In the genomic region with DNA sequence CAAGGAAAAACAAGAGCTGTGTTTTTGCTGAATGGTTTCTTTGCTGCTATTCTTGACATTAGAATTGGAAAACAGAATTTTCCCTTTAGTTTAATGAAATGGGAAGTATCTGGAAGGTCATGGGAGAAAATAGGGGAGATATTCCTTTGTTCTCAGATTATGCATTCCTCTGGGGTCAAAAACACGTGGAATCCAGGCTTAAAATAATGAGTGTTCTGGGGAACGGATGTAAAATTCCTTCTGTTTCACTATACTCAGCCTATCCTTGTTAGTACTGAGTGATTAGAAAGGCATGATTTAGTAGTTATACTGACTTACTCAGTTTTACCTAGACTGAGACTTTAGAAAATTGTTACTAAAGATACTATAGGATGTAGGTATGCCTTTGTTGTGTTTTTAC, we compare ENCODE assay signal across 20 cellular contexts.
DNase-seq lines count a peak whose midpoint lies in the region; ATAC-seq and TF ChIP-seq lines count a peak whose summit lies in the region.
"Had no signal": no experiment of that assay in that cellular context is flagged by ENCODE, and none has a peak within 500 bp of the region (broad histone marks: within the 10 kb centered on the region; RNA-seq: fewer than 3 reads in every experiment).

No MANE protein-coding gene starts in this region.

- no peaks in the 10 kb centered on the region for H3K9me3 Mint-ChIP-seq in nephron progenitor cell
- H3K9me3 Mint-ChIP-seq in naive thymus-derived CD4-positive, alpha-beta T cell = no peaks in the 10 kb centered on the region
- H3K9me3 Mint-ChIP-seq: GM23338 had no signal

- POLR2A ChIA-PET in naive thymus-derived CD4-positive, alpha-beta T cell (lab: Charles Lee) = no interaction called here

- no peak for TF ChIP-seq CTCF in esophagus muscularis mucosa (IDR thresholded peaks at IDR 0.05)
- TF ChIP-seq CTCF in nephron progenitor cell (IDR thresholded peaks at IDR 0.05) = no peak
- no peak for TF ChIP-seq CTCF in tibial artery (IDR thresholded peaks at IDR 0.05)

- H3K27ac ChIP-seq in esophagus muscularis mucosa (replicated peaks in 1 of 4) = peak overlapping the region; percentile 87 to 93 (median 88)
- H3K27ac ChIP-seq in tibial artery = peak overlapping the region; percentile 2 to 71
- no peak overlapping the region for H3K27ac ChIP-seq in naive thymus-derived CD4-positive, alpha-beta T cell (ENCODE audit: low read depth, low read length)
- H3K27ac ChIP-seq: Peyer's patch had no signal

- ATAC-seq in HG02678 (IDR thresholded peaks at IDR 0.05; ENCODE audit: unreplicated experiment) (no peak), GM19328 (IDR thresholded peaks at IDR 0.05; ENCODE audit: unreplicated experiment) (no peak)
- no peak for ATAC-seq in naive thymus-derived CD4-positive, alpha-beta T cell
- ATAC-seq: GM23338, HCT116, Right ventricle myocardium inferior had no signal

- no peak for TF ChIP-seq EP300 in esophagus muscularis mucosa (IDR thresholded peaks at IDR 0.05)

- CTCF ChIA-PET in naive thymus-derived CD4-positive, alpha-beta T cell (lab: Charles Lee) = no interaction called here

- H3K36me3 ChIP-seq in esophagus muscularis mucosa (no peaks in the 10 kb centered on the region), tibial artery (no peaks in the 10 kb centered on the region)
- H3K36me3 ChIP-seq in naive thymus-derived CD4-positive, alpha-beta T cell (ENCODE audit: control insufficient read depth in 2 of 3, insufficient read depth in 3 of 3, low read length in 3 of 3) = no peaks in the 10 kb centered on the region
- H3K36me3 ChIP-seq: Peyer's patch had no signal

- no peaks in the 10 kb centered on the region for H3K27me3 Mint-ChIP-seq in nephron progenitor cell (ENCODE audit: low read depth, poor library complexity)
- H3K27me3 Mint-ChIP-seq in naive thymus-derived CD4-positive, alpha-beta T cell = peaks cover 0 to 12% (median 0%) of the 10 kb centered on the region in 5 donors

- no peak overlapping the region for H3K4me3 Mint-ChIP-seq in nephron progenitor cell
- no peak overlapping the region for H3K4me3 Mint-ChIP-seq in naive thymus-derived CD4-positive, alpha-beta T cell
- H3K4me3 Mint-ChIP-seq: CD14-positive monocyte, GM23338 had no signal

- peak overlapping the region; percentile 61 for H3K27ac Mint-ChIP-seq in nephron progenitor cell
- no peak overlapping the region for H3K27ac Mint-ChIP-seq in naive thymus-derived CD4-positive, alpha-beta T cell
- H3K27ac Mint-ChIP-seq: CD14-positive monocyte, GM23338 had no signal

- H3K36me3 Mint-ChIP-seq in nephron progenitor cell (ENCODE audit: low read depth) = peaks cover 22% of the 10 kb centered on the region
- peaks cover 0 to 1% (median 0%) of the 10 kb centered on the region in 5 donors for H3K36me3 Mint-ChIP-seq in naive thymus-derived CD4-positive, alpha-beta T cell

- H3K4me1 ChIP-seq in esophagus muscularis mucosa (peaks cover 54 to 97% (median 85%) of the 10 kb centered on the region in 4 donors), tibial artery (peaks cover 0 to 90% (median 48%) of the 10 kb centered on the region in 4 donors)
- H3K4me1 ChIP-seq in naive thymus-derived CD4-positive, alpha-beta T cell (ENCODE audit: control insufficient read depth in 2 of 2, insufficient read depth in 2 of 2, low read length in 2 of 2) = no peaks in the 10 kb centered on the region

- intact Hi-C loops in esophagus muscularis mucosa (cut with DNase I) (no loop called here), tibial artery (cut with DNase I; ENCODE audit: low total_unique reads) (no loop called here)
- intact Hi-C loops in naive thymus-derived CD4-positive, alpha-beta T cell (cut with micrococcal nuclease) = no loop called here

- no peak for TF ChIP-seq POLR2A in esophagus muscularis mucosa (IDR thresholded peaks at IDR 0.05; ENCODE audit: low read depth)

- DNase-seq in amniotic epithelial cell (ENCODE audit: low read depth) = peak; percentile 44
- no peak for DNase-seq in esophagus muscularis mucosa (ENCODE audit: extremely low spot score)
- DNase-seq in nephron progenitor cell = no peak
- no peak for DNase-seq in tibial artery
- no peak for DNase-seq in naive thymus-derived CD4-positive, alpha-beta T cell
- DNase-seq: DND-41; GF-D8; KBM-7; NCI-H1105; NCI-H1694; NCI-H2081 treated with DMSO at 0.1 percent for 48 hours; NCI-H748 treated with DMSO at 0.1 percent for 48 hours; NK-92 treated with Interleukin-12 subunit alpha and Interleukin-12 subunit beta, amount 100 ng/mL, for 24 hours; Peyer's patch had no signal

- H3K27me3 ChIP-seq in esophagus muscularis mucosa = no peaks in the 10 kb centered on the region
- H3K27me3 ChIP-seq in tibial artery = no peaks in the 10 kb centered on the region
- H3K27me3 ChIP-seq in naive thymus-derived CD4-positive, alpha-beta T cell (ENCODE audit: control insufficient read depth in 2 of 2, insufficient read depth in 2 of 2, low read length in 2 of 2) = no peaks in the 10 kb centered on the region
- H3K27me3 ChIP-seq: Peyer's patch had no signal

- H3K9me3 ChIP-seq in esophagus muscularis mucosa (no peaks in the 10 kb centered on the region), tibial artery (no peaks in the 10 kb centered on the region)
- no peaks in the 10 kb centered on the region for H3K9me3 ChIP-seq in naive thymus-derived CD4-positive, alpha-beta T cell (ENCODE audit: control insufficient read depth in 2 of 3, low read length in 3 of 3)
- H3K9me3 ChIP-seq: Peyer's patch had no signal

- peaks cover 30% of the 10 kb centered on the region for H3K4me1 Mint-ChIP-seq in nephron progenitor cell
- peaks cover 0 to 2% (median 0%) of the 10 kb centered on the region in 7 donors for H3K4me1 Mint-ChIP-seq in naive thymus-derived CD4-positive, alpha-beta T cell

- H3K4me3 ChIP-seq in esophagus muscularis mucosa = no peak overlapping the region
- H3K4me3 ChIP-seq in tibial artery = no peak overlapping the region
- no peak overlapping the region for H3K4me3 ChIP-seq in naive thymus-derived CD4-positive, alpha-beta T cell (ENCODE audit: low read length)
- H3K4me3 ChIP-seq: GM23338, Peyer's patch had no signal

- whole genome bisulfite sequencing in esophagus muscularis mucosa = 54% methylated on average over 2 of the region's 2 CpGs
